Comparison of ENCODE assay signal across 8 cellular contexts in the genomic region with DNA sequence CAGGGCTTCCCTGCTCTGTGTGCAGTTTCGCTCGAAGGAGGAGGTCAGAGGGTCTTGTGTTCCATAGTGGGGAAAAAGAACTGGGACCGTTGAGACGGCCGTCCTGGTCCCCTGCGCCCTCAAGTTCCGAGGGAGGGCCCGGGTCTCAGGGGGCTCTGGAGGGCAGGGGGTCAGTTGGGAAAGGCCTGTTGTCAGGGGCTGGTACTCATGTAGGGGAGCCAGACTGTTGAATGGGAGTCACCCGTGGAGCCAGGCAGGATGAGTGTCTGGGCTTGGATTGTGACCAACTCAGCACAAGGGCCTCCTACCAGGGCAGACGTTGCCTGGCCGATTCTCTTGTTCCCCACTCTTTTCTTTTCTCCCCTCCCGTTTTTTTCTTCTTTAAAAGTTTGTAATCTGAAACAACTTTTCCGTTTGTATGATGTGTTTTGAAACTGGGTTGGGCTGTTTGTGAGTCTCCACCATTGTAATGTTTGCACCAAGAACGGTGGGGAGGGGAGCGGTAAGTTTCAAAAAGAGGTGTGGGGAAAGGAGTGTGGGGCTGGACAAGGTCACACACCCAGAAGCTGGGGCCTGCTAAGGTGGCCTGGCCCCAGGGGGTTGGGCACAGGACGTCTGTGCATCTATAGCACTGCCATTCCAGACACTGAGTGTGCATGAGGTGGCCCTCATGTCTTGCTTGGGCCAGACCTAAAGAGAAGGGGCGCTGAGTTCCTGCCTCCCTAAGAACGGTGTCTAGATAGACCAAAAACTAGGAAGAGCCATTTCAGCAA. TPM values are rescaled to one million over a fixed set of nuclear protein-coding genes. Genes with fewer than 3 reads are reported as not detected.
A peak's percentile ranks its signal among the peaks of the same experiment; 100 is the strongest.
DNase-seq lines count a peak whose midpoint lies in the region; ATAC-seq and TF ChIP-seq lines count a peak whose summit lies in the region.

No MANE protein-coding gene starts in this region.

- DNase-seq in ACHN (peak; percentile 44), activated B cell treated with CpG ODN at 0.5 μM for 24 hours (no peak), endothelial cell (ENCODE audit: low spot score) (no peak), GM19240 (ENCODE audit: insufficient read length, low spot score) (no peak), NCI-H1694 treated with DMSO at 0.1 percent for 48 hours (lab: John Stamatoyannopoulos, UW) (no peak)

- H3K9me3 ChIP-seq in HEK293 (ENCODE audit: control insufficient read depth, insufficient read depth, low read depth, low read length) (no peaks in the 10 kb centered on the region), mucosa of stomach (ENCODE audit: control insufficient read depth, low read length) (no peaks in the 10 kb centered on the region)

- WGBS in urinary bladder = 33% methylated on average over 18 of the region's 18 CpGs

- H3K27ac ChIP-seq in HEK293 (ENCODE audit: extremely low read depth, low read depth, low read length) (peak overlapping the region; percentile 61; the same call in 1 of the 2 replicates), urinary bladder (ENCODE audit: low read depth) (peak overlapping the region; percentile 84)

- H3K36me3 Mint-ChIP-seq in activated B cell treated with CpG ODN at 0.5 μM for 24 hours (ENCODE audit: low read depth) (peaks cover 30% of the 10 kb centered on the region), endothelial cell (ENCODE audit: low read depth, unreplicated experiment) (peaks cover 6% of the 10 kb centered on the region)

- CTCF ChIA-PET in HEK293 (lab: Yijun Ruan, JAX) (interaction anchor here (0.7 kb wide), 1 partner anchor 9 kb away, joined by 3 read pairs; no protein-coding TSS in a partner anchor), activated B cell treated with CpG ODN at 0.5 μM for 24 hours (lab: Charles Lee) (interaction anchor here (0.6 to 2.1 kb wide), 2 partner anchors 47 to 85 kb away, joined by 4 to 6 read pairs; no protein-coding TSS in a partner anchor)

- H3K4me3 Mint-ChIP-seq in activated B cell treated with CpG ODN at 0.5 μM for 24 hours (peak overlapping the region; percentile 97), endothelial cell (ENCODE audit: unreplicated experiment) (peak overlapping the region; percentile 98)

- intact Hi-C loops in activated B cell treated with CpG ODN at 0.5 μM for 24 hours (cut with micrococcal nuclease) = loop anchor here (1.0 to 2.0 kb wide), 3 partner anchors 9 to 292 kb away; a partner anchor contains a TSS

- peak overlapping the region; percentile 90 for H3K27ac Mint-ChIP-seq in activated B cell treated with CpG ODN at 0.5 μM for 24 hours
- peak overlapping the region; percentile 92 for H3K27ac Mint-ChIP-seq in endothelial cell (ENCODE audit: unreplicated experiment)

- H3K4me1 ChIP-seq in HEK293 (ENCODE audit: control insufficient read depth, insufficient read depth, low read length) (no peaks in the 10 kb centered on the region), mucosa of stomach (ENCODE audit: control insufficient read depth, insufficient read depth, low read length) (no peaks in the 10 kb centered on the region), urinary bladder (ENCODE audit: insufficient read depth) (no peaks in the 10 kb centered on the region)

- H3K4me3 ChIP-seq in HEK293 (ENCODE audit: low read depth, low read length) = peak overlapping the region; percentile 64
- peak overlapping the region; percentile 49 for H3K4me3 ChIP-seq in mucosa of stomach (ENCODE audit: low read length)
- peak overlapping the region; percentile 82 for H3K4me3 ChIP-seq in urinary bladder (ENCODE audit: low read depth, low read length)

- peak overlapping the region; percentile 65 for H3K9ac ChIP-seq in mucosa of stomach (ENCODE audit: low read length)

- H3K27me3 ChIP-seq in mucosa of stomach (ENCODE audit: control insufficient read depth, insufficient read depth, low read length) = no peaks in the 10 kb centered on the region

- in situ Hi-C loops in ACHN (cut with HindIII; ENCODE audit: low pct_ligation_motif_present, low pct_unique_long_range_greater_than_20kb, low sequenced_read_pairs) = no loop called here

- POLR2A ChIA-PET in HEK293 (lab: Yijun Ruan, JAX) (no interaction called here), activated B cell treated with CpG ODN at 0.5 μM for 24 hours (lab: Charles Lee) (interaction anchor here (0.6 to 3.8 kb wide), 9 partner anchors 17 to 92 kb away, joined by 4 to 61 read pairs (median 10); no protein-coding TSS in a partner anchor)

- H3K36me3 ChIP-seq in HEK293 (ENCODE audit: control insufficient read depth in 2 of 2, insufficient read depth in 1 of 2, low read length in 2 of 2) = no peaks in the 10 kb centered on the region
- H3K36me3 ChIP-seq in mucosa of stomach (ENCODE audit: control insufficient read depth, insufficient read depth, low read length) = no peaks in the 10 kb centered on the region
- no peaks in the 10 kb centered on the region for H3K36me3 ChIP-seq in urinary bladder (ENCODE audit: insufficient read depth)

- H3K9me3 Mint-ChIP-seq in activated B cell treated with CpG ODN at 0.5 μM for 24 hours (no peaks in the 10 kb centered on the region), endothelial cell (ENCODE audit: unreplicated experiment) (no peaks in the 10 kb centered on the region)

- no peak for TF ChIP-seq CTCF in HEK293 (tag by site-specific recombination; IDR thresholded peaks at IDR 0.05)
- TF ChIP-seq CTCF in activated B cell treated with CpG ODN at 0.5 μM for 24 hours (IDR thresholded peaks at IDR 0.05) = no peak
- TF ChIP-seq CTCF in endothelial cell (IDR thresholded peaks at IDR 0.05; ENCODE audit: unreplicated experiment) = no peak

- H3K27me3 Mint-ChIP-seq in activated B cell treated with CpG ODN at 0.5 μM for 24 hours (no peaks in the 10 kb centered on the region), endothelial cell (ENCODE audit: unreplicated experiment) (peaks cover 16% of the 10 kb centered on the region)

- ATAC-seq in activated B cell treated with CpG ODN at 0.5 μM for 24 hours (ENCODE audit: low read depth) = peak; percentile 9

- H3K4me1 Mint-ChIP-seq in activated B cell treated with CpG ODN at 0.5 μM for 24 hours (peaks cover 59% of the 10 kb centered on the region), endothelial cell (ENCODE audit: unreplicated experiment) (peaks cover 35% of the 10 kb centered on the region)

TF ChIP-seq in HEK293, 187 proteins besides CTCF, POLR2A, EP300 and RAD21:
- TF ChIP-seq ZFP41 (tag by site-specific recombination; IDR thresholded peaks at IDR 0.05; ENCODE audit: borderline replicate concordance) = no peak
- TF ChIP-seq, protein P1, sequence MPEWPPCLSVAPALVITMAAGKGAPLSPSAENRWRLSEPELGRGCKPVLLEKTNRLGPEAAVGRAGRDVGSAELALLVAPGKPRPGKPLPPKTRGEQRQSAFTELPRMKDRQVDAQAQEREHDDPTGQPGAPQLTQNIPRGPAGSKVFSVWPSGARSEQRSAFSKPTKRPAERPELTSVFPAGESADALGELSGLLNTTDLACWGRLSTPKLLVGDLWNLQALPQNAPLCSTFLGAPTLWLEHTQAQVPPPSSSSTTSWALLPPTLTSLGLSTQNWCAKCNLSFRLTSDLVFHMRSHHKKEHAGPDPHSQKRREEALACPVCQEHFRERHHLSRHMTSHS (tag by site-specific recombination; IDR thresholded peaks at IDR 0.05) = no peak
- TF ChIP-seq FEZF1 (tag by site-specific recombination; IDR thresholded peaks at IDR 0.05) = no peak
- TF ChIP-seq SP7 (tag by site-specific recombination; IDR thresholded peaks at IDR 0.05) = no peak
- TF ChIP-seq, protein P2, sequence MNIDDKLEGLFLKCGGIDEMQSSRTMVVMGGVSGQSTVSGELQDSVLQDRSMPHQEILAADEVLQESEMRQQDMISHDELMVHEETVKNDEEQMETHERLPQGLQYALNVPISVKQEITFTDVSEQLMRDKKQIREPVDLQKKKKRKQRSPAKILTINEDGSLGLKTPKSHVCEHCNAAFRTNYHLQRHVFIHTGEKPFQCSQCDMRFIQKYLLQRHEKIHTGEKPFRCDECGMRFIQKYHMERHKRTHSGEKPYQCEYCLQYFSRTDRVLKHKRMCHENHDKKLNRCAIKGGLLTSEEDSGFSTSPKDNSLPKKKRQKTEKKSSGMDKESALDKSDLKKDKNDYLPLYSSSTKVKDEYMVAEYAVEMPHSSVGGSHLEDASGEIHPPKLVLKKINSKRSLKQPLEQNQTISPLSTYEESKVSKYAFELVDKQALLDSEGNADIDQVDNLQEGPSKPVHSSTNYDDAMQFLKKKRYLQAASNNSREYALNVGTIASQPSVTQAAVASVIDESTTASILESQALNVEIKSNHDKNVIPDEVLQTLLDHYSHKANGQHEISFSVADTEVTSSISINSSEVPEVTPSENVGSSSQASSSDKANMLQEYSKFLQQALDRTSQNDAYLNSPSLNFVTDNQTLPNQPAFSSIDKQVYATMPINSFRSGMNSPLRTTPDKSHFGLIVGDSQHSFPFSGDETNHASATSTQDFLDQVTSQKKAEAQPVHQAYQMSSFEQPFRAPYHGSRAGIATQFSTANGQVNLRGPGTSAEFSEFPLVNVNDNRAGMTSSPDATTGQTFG (tag by site-specific recombination; IDR thresholded peaks at IDR 0.05; ENCODE audit: borderline replicate concordance) = no peak
- TF ChIP-seq ZBTB20 (tag by site-specific recombination; IDR thresholded peaks at IDR 0.05) = peak; percentile 33
- TF ChIP-seq ZBTB17 (tag by site-specific recombination; IDR thresholded peaks at IDR 0.05) = peak; percentile 47; the same call in 1 of the 2 replicates
- no peak; the same call in 1 of the 2 replicates for TF ChIP-seq EGR2 (tag by site-specific recombination; IDR thresholded peaks at IDR 0.05; ENCODE audit: low read depth)
- TF ChIP-seq ZNF391 (tag by site-specific recombination; IDR thresholded peaks at IDR 0.05; ENCODE audit: borderline replicate concordance, low read depth) = no peak
- TF ChIP-seq ZNF664 (tag by site-specific recombination; IDR thresholded peaks at IDR 0.05) = no peak
- TF ChIP-seq ZNF169 (tag by site-specific recombination; IDR thresholded peaks at IDR 0.05) = no peak
- no peak for TF ChIP-seq ZSCAN23 (tag by site-specific recombination; IDR thresholded peaks at IDR 0.05)
- TF ChIP-seq ZNF585B (tag by site-specific recombination; IDR thresholded peaks at IDR 0.05) = no peak
- no peak; the same call in 1 of the 2 replicates for TF ChIP-seq GLIS2 (tag by site-specific recombination; IDR thresholded peaks at IDR 0.05)
TF ChIP-seq in HEK293: peak in this region for 2.

RNA-seq across cellular contexts. Expression of a gene that starts 1.1 kb away (rescaled TPM):
- total RNA-seq in activated B cell treated with CpG ODN at 0.5 μM for 24 hours = 70.5 and 82.1 TPM in 2 replicates
- 54.4 TPM for total RNA-seq in endothelial cell (ENCODE audit: unreplicated experiment)
- total RNA-seq in urinary bladder = 8.7 TPM
- polyA plus RNA-seq in urinary bladder = 18.2 TPM
